In the genomic region with DNA sequence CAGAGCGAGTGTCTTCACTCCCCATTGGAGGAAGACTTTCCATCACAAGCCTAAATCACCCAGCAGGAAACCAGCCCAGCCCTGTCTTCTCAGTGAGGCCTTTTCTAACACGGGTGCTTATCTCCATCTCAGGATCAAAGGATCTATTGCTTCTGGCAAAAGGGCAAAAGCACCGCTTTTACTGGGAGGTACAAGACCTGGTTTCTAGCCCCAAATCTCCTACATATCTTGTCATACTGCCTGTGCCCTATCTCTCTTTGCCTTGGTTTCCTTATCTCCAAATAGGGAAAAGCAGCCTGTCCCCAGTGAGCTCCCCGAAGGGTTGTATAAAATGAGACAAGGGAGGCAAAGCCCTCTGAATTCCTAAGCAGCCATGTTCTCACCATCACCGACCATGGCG, we compare ENCODE assay signal across 1 cellular context.
TF ChIP-seq lines count a peak whose summit lies in the region.

No MANE protein-coding gene starts in this region.

TF ChIP-seq in K562, 482 proteins besides CTCF, POLR2A, EP300 and RAD21 (continued from another document):
- TF ChIP-seq, protein P1, sequence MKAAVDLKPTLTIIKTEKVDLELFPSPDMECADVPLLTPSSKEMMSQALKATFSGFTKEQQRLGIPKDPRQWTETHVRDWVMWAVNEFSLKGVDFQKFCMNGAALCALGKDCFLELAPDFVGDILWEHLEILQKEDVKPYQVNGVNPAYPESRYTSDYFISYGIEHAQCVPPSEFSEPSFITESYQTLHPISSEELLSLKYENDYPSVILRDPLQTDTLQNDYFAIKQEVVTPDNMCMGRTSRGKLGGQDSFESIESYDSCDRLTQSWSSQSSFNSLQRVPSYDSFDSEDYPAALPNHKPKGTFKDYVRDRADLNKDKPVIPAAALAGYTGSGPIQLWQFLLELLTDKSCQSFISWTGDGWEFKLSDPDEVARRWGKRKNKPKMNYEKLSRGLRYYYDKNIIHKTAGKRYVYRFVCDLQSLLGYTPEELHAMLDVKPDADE (conservative IDR thresholded peaks at IDR 0.05; ENCODE audit: control insufficient read depth, low read depth, low read length): no peak
- TF ChIP-seq MECOM (CRISPR knock-in tag; IDR thresholded peaks at IDR 0.05) (no peak), ZNF133 (CRISPR knock-in tag; IDR thresholded peaks at IDR 0.05) (no peak), PURB (CRISPR knock-in tag; IDR thresholded peaks at IDR 0.05; ENCODE audit: low read depth) (no peak), ARID1B (IDR thresholded peaks at IDR 0.05) (peak; percentile 70), XRCC5 (IDR thresholded peaks at IDR 0.05; ENCODE audit: low read depth, low read length) (no peak), NFE2 (IDR thresholded peaks at IDR 0.05; ENCODE audit: low read depth) (no peak), POLR2AphosphoS2 (IDR thresholded peaks at IDR 0.05; ENCODE audit: low read length) (no peak), SMAD2 (IDR thresholded peaks at IDR 0.05; ENCODE audit: low read depth, low read length) (no peak), KDM1A (IDR thresholded peaks at IDR 0.05) (peak in 1 of 2 experiments; percentile 47; a peak in 1 of 4 replicates), NEUROD1 (IDR thresholded peaks at IDR 0.05; ENCODE audit: borderline replicate concordance, low read depth, low read length, partially characterized antibody) (no peak), NONO (IDR thresholded peaks at IDR 0.05; ENCODE audit: low read depth in 2 of 2, low read length in 1 of 2) (no peak), BCOR (IDR thresholded peaks at IDR 0.05) (0 out of 2 replicates have a peak, but pooled peaks have one; percentile 19), NR3C1 (CRISPR knock-in tag; IDR thresholded peaks at IDR 0.05) (no peak), EP400 (IDR thresholded peaks at IDR 0.05) (no peak), PML (IDR thresholded peaks at IDR 0.05; ENCODE audit: low read length) (0 out of 2 replicates have a peak, but pooled peaks have one; percentile 30), TOE1 (IDR thresholded peaks at IDR 0.05; ENCODE audit: borderline replicate concordance) (no peak), TOE1 (CRISPR knock-in tag; IDR thresholded peaks at IDR 0.05; ENCODE audit: borderline replicate concordance, low read depth) (0 out of 2 replicates have a peak, but pooled peaks have one; percentile 41), CBFA2T3 (IDR thresholded peaks at IDR 0.05) (peak; percentile 83), RFX1 (IDR thresholded peaks at IDR 0.05) (no peak), TEAD4 (IDR thresholded peaks at IDR 0.05; ENCODE audit: low read length) (peak; percentile 56; the same call in 1 of the 2 replicates), TEAD4 (CRISPR knock-in tag; IDR thresholded peaks at IDR 0.05; ENCODE audit: borderline replicate concordance) (no peak), NR2F6 (CRISPR knock-in tag; IDR thresholded peaks at IDR 0.05) (no peak), TRIM28 (IDR thresholded peaks at IDR 0.05) (0 out of 2 replicates have a peak, but pooled peaks have one; percentile 39), LEF1 (IDR thresholded peaks at IDR 0.05) (peak; percentile 39; the same call in 1 of the 2 replicates), DPF2 (IDR thresholded peaks at IDR 0.05) (peak; percentile 73), TAF1 (IDR thresholded peaks at IDR 0.05; ENCODE audit: control insufficient read depth, extremely low read depth, insufficient read depth, low read length, severe bottlenecking) (no peak)
- TF ChIP-seq, protein P2, sequence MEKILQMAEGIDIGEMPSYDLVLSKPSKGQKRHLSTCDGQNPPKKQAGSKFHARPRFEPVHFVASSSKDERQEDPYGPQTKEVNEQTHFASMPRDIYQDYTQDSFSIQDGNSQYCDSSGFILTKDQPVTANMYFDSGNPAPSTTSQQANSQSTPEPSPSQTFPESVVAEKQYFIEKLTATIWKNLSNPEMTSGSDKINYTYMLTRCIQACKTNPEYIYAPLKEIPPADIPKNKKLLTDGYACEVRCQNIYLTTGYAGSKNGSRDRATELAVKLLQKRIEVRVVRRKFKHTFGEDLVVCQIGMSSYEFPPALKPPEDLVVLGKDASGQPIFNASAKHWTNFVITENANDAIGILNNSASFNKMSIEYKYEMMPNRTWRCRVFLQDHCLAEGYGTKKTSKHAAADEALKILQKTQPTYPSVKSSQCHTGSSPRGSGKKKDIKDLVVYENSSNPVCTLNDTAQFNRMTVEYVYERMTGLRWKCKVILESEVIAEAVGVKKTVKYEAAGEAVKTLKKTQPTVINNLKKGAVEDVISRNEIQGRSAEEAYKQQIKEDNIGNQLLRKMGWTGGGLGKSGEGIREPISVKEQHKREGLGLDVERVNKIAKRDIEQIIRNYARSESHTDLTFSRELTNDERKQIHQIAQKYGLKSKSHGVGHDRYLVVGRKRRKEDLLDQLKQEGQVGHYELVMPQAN (IDR thresholded peaks at IDR 0.05; ENCODE audit: borderline replicate concordance): no peak
- TF ChIP-seq, protein P3, sequence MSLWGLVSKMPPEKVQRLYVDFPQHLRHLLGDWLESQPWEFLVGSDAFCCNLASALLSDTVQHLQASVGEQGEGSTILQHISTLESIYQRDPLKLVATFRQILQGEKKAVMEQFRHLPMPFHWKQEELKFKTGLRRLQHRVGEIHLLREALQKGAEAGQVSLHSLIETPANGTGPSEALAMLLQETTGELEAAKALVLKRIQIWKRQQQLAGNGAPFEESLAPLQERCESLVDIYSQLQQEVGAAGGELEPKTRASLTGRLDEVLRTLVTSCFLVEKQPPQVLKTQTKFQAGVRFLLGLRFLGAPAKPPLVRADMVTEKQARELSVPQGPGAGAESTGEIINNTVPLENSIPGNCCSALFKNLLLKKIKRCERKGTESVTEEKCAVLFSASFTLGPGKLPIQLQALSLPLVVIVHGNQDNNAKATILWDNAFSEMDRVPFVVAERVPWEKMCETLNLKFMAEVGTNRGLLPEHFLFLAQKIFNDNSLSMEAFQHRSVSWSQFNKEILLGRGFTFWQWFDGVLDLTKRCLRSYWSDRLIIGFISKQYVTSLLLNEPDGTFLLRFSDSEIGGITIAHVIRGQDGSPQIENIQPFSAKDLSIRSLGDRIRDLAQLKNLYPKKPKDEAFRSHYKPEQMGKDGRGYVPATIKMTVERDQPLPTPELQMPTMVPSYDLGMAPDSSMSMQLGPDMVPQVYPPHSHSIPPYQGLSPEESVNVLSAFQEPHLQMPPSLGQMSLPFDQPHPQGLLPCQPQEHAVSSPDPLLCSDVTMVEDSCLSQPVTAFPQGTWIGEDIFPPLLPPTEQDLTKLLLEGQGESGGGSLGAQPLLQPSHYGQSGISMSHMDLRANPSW (CRISPR knock-in tag; IDR thresholded peaks at IDR 0.05): no peak
- TF ChIP-seq, protein P4, sequence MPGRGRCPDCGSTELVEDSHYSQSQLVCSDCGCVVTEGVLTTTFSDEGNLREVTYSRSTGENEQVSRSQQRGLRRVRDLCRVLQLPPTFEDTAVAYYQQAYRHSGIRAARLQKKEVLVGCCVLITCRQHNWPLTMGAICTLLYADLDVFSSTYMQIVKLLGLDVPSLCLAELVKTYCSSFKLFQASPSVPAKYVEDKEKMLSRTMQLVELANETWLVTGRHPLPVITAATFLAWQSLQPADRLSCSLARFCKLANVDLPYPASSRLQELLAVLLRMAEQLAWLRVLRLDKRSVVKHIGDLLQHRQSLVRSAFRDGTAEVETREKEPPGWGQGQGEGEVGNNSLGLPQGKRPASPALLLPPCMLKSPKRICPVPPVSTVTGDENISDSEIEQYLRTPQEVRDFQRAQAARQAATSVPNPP (IDR thresholded peaks at IDR 0.05; ENCODE audit: borderline replicate concordance, insufficient read depth, insufficient read length): no peak
TF ChIP-seq in K562: peak in this region for 29.
